Comparison of ENCODE assay signal across 17 cellular contexts in the genomic region with DNA sequence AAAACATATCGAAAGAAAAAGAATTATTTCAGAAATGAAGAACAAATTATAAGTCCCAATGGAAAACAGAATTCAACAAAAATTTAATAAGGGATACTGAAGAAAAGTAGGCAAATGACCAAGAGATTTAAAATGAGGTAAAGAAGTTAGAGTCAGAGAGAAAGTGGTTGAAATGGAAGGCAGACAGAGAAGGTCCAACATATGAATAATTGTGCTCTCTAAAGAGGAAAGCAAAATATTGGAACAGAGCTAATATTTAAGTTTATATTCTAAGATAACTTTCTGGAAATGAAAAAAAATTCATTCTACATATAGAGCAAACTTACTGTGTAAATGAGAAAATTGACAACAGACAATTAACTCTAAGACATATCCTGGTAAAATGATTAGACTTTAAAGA.
"Had no signal": no experiment of that assay in that cellular context is flagged by ENCODE, and none has a peak within 500 bp of the region (broad histone marks: within the 10 kb centered on the region; RNA-seq: fewer than 3 reads in every experiment).

No MANE protein-coding gene starts in this region.

- DNase-seq: dorsolateral prefrontal cortex; effector CD8-positive, alpha-beta T cell; islet precursor cell; mammary epithelial cell; mucosa of descending colon; naive thymus-derived CD8-positive, alpha-beta T cell; sigmoid colon; stimulated activated naive CD4-positive, alpha-beta T cell; stomach; substantia nigra; trophoblast cell had no signal

- H3K27me3 ChIP-seq: dorsolateral prefrontal cortex, sigmoid colon had no signal

- H3K36me3 ChIP-seq: neutrophil, sigmoid colon, thoracic aorta had no signal

- H3K4me3 ChIP-seq: coronary artery, dorsolateral prefrontal cortex, mucosa of descending colon, sigmoid colon, skin epidermis, stomach, thoracic aorta had no signal

- H3K27ac ChIP-seq: coronary artery, dorsolateral prefrontal cortex, neutrophil, sigmoid colon, skin epidermis, stomach, thoracic aorta had no signal

- ATAC-seq: esophagus mucosa; left lobe of liver; mucosa of descending colon; naive thymus-derived CD8-positive, alpha-beta T cell had no signal
